Comparison of ENCODE assay signal across 10 cellular contexts in the genomic region with DNA sequence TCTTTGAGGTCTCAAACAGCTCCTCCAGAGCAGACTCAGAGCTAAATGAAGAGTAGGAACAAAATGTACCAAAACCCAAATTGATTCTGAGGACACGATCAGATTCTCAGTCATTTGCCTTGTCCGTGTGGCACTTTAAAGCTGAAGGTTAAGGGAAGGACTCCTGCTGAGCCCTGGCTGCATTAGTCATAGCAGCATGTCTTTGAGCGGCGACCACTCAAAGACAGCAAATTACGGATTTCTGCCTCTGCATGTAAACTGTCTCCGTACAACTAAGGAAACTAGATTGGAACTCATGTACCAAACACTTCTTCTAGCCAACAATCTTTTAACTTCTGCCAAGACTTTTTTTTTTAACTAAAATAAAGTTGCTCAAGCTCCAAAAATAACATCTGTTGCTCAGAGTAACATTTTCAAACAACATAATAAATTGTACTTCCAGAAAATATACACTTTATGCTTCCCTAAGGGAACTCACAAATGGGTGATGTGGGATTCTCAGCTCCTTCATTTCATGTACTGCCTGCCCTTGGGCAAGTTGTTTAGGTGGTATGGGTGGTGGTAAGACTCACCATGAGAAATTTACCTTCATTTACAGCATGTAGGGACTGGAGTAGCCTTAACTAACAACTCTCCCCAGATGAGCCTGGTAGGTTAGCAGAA. TPM values are rescaled to one million over a fixed set of nuclear protein-coding genes. Genes with fewer than 3 reads are reported as not detected.
DNase-seq lines count a peak whose midpoint lies in the region; ATAC-seq and TF ChIP-seq lines count a peak whose summit lies in the region.
"Had no signal": no experiment of that assay in that cellular context is flagged by ENCODE, and none has a peak within 500 bp of the region (broad histone marks: within the 10 kb centered on the region; RNA-seq: fewer than 3 reads in every experiment).

No MANE protein-coding gene starts in this region.

- H3K4me1 ChIP-seq in lower lobe of right lung: peaks cover 11% of the 10 kb centered on the region
- H3K4me1 ChIP-seq in subcutaneous abdominal adipose tissue (ENCODE audit: control insufficient read depth in 5 of 5, insufficient read depth in 5 of 5, low read length in 5 of 5): peaks cover 0 to 34% (median 29%) of the 10 kb centered on the region in 5 donors

- intact Hi-C loops in lower lobe of right lung (cut with DNase I): no loop called here

- H3K27me3 ChIP-seq in lower lobe of right lung (ENCODE audit: low read depth) (no peaks in the 10 kb centered on the region), subcutaneous abdominal adipose tissue (ENCODE audit: control insufficient read depth in 5 of 5, insufficient read depth in 4 of 5, low read length in 5 of 5) (no peaks in the 10 kb centered on the region)

- DNase-seq in NCI-H1092 treated with DMSO at 0.1 percent for 48 hours (lab: John Stamatoyannopoulos, UW) (peak; percentile 45), coronary artery (ENCODE audit: low spot score) (peak; percentile 80), lower lobe of right lung (no peak), NCI-H1105 (lab: John Stamatoyannopoulos, UW) (no peak), NCI-H1930 (lab: John Stamatoyannopoulos, UW) (no peak)
- no peak for DNase-seq in stimulated activated naive CD4-positive, alpha-beta T cell (lab: John Stamatoyannopoulos, UW)
- DNase-seq in effector memory CD8-positive, alpha-beta T cell: no peak
- DNase-seq: Calu3, T-helper 2 cell had no signal

- no peak overlapping the region for H3K4me3 Mint-ChIP-seq in effector memory CD8-positive, alpha-beta T cell

- peak overlapping the region in 3 of 5 donors; percentile 10 to 62 (median 35) for H3K9ac ChIP-seq in subcutaneous abdominal adipose tissue (ENCODE audit: low read length in 5 of 5)

- H3K36me3 Mint-ChIP-seq in effector memory CD8-positive, alpha-beta T cell (ENCODE audit: insufficient read depth): no peaks in the 10 kb centered on the region

- H3K4me3 ChIP-seq in coronary artery (peak overlapping the region; percentile 23), lower lobe of right lung (no peak overlapping the region), subcutaneous abdominal adipose tissue (ENCODE audit: low read depth in 1 of 5, low read length in 5 of 5) (peak overlapping the region in 1 of 5 donors; percentile 26)

- H3K9me3 ChIP-seq in lower lobe of right lung (no peaks in the 10 kb centered on the region), subcutaneous abdominal adipose tissue (ENCODE audit: control insufficient read depth in 5 of 5, low read length in 5 of 5) (no peaks in the 10 kb centered on the region)

- H3K27ac Mint-ChIP-seq in effector memory CD8-positive, alpha-beta T cell: no peak overlapping the region

- H3K27ac ChIP-seq in coronary artery (peak overlapping the region; percentile 72 to 84), lower lobe of right lung (peak overlapping the region; percentile 76), subcutaneous abdominal adipose tissue (ENCODE audit: low read depth, low read length) (peak overlapping the region; percentile 47)

- peaks cover 25 to 26% of the 10 kb centered on the region in 2 donors for H3K27me3 Mint-ChIP-seq in effector memory CD8-positive, alpha-beta T cell

- H3K4me1 Mint-ChIP-seq in effector memory CD8-positive, alpha-beta T cell (ENCODE audit: low read depth in 2 of 2): no peaks in the 10 kb centered on the region

- H3K9me3 Mint-ChIP-seq in effector memory CD8-positive, alpha-beta T cell: no peaks in the 10 kb centered on the region

- peak; percentile 71 to 72 for ATAC-seq in lower lobe of right lung
- no peak for ATAC-seq in effector memory CD8-positive, alpha-beta T cell (replicated peaks)

- no peak for TF ChIP-seq CTCF in coronary artery (IDR thresholded peaks at IDR 0.05)
- TF ChIP-seq CTCF in lower lobe of right lung (IDR thresholded peaks at IDR 0.05): no peak

- H3K36me3 ChIP-seq in lower lobe of right lung (no peaks in the 10 kb centered on the region), subcutaneous abdominal adipose tissue (ENCODE audit: control insufficient read depth in 5 of 5, insufficient read depth in 5 of 5, low read length in 5 of 5) (no peaks in the 10 kb centered on the region)

RNA-seq across cellular contexts. Expression of gene RERG, which starts 56.1 kb away (rescaled TPM):
- total RNA-seq in lower lobe of right lung: 9.0 TPM

Comparison
In these comparisons a context has a peak if more than half of its experiments do, and no peak if none do; other contexts are left out.
1. DNase-seq: peak in NCI-H1092 treated with DMSO at 0.1 percent for 48 hours (single experiment) and coronary artery (single experiment); none in lower lobe of right lung (single experiment), stimulated activated naive CD4-positive, alpha-beta T cell (0 of 6), NCI-H1105 (single experiment), effector memory CD8-positive, alpha-beta T cell (0 of 3) and NCI-H1930 (0 of 2).
2. Peak in every context shown above with its lines, with median percentiles within 50 percentile points of each other: H3K27ac ChIP-seq.